ENCODE assay signal across 1 cellular context in genomic region chr6:80439721-80440488, GRCh38.
TF ChIP-seq lines count a peak whose summit lies in the region.

No MANE protein-coding gene starts in this region.

TF ChIP-seq in SK-N-SH treated with all-trans-retinoic acid at 6 μM for 48 hours, 23 proteins besides CTCF, POLR2A, EP300 and RAD21 (continued from another document):
- no peak for TF ChIP-seq PATZ1 (CRISPR knock-in tag; IDR thresholded peaks at IDR 0.05; ENCODE audit: borderline replicate concordance)
- no peak for TF ChIP-seq GLIS3 (CRISPR knock-in tag; IDR thresholded peaks at IDR 0.05)
- TF ChIP-seq ESRRG (CRISPR knock-in tag; IDR thresholded peaks at IDR 0.05) = no peak
- TF ChIP-seq, protein P1, sequence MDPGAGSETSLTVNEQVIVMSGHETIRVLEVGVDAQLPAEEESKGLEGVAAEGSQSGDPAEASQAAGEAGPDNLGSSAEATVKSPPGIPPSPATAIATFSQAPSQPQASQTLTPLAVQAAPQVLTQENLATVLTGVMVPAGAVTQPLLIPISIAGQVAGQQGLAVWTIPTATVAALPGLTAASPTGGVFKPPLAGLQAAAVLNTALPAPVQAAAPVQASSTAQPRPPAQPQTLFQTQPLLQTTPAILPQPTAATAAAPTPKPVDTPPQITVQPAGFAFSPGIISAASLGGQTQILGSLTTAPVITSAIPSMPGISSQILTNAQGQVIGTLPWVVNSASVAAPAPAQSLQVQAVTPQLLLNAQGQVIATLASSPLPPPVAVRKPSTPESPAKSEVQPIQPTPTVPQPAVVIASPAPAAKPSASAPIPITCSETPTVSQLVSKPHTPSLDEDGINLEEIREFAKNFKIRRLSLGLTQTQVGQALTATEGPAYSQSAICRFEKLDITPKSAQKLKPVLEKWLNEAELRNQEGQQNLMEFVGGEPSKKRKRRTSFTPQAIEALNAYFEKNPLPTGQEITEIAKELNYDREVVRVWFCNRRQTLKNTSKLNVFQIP (CRISPR knock-in tag; IDR thresholded peaks at IDR 0.05; ENCODE audit: borderline replicate concordance, low read depth) = no peak
